ENCODE assay signal across 1 cellular context in the genomic region with DNA sequence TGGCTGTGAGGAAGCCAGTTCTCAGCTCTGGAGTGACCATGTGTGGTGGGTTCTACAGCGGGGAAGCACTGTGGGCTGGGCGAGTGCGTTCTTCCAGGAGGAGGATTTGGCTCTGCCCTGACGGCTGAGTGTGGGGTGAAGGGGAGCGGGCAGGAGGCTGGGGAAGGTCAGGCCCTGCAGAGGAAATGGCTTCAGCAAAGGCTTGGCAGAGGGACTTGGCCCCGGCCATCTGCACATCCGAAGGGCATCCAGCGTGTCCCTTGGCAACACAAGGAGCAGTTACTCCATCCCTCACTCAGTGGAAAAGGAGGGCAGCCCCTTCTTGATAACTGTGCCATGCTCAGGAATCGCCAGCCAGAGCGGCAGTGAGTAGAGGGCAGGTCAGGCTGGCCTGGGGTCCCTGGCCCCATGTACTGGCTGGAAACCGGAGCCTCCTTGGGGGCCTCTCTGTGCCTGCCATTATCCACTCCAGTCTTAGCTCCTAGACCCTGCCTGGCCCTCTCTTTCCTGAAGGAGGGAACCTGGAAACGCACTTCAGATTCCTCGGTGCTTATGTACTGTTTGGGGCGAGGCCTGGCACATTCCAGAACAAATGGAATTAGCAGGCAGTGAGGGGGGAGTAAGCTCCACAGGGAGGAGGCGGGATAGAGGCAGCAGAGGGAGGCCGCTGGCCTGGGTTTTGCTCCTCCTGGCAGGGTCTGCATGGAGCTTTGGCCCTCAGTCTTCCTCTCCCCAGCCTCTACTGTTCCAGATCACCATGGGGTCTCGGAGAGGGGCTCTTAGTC.
TF ChIP-seq lines count a peak whose summit lies in the region.

No MANE protein-coding gene starts in this region.

TF ChIP-seq in GM23338, 12 proteins besides CTCF, POLR2A, EP300 and RAD21 (continued from another document):
- TF ChIP-seq REST (IDR thresholded peaks at IDR 0.05; ENCODE audit: unreplicated experiment) = no peak
- TF ChIP-seq NANOG (IDR thresholded peaks at IDR 0.05; ENCODE audit: borderline replicate concordance) = no peak
- no peak for TF ChIP-seq CREB1 (CRISPR knock-in tag; IDR thresholded peaks at IDR 0.05; ENCODE audit: low read depth)
- no peak for TF ChIP-seq STAT1 (IDR thresholded peaks at IDR 0.05; ENCODE audit: unreplicated experiment)
- no peak for TF ChIP-seq EZH2 (IDR thresholded peaks at IDR 0.05; ENCODE audit: low read depth, unreplicated experiment)
